ENCODE assay signal across 1 cellular context in genomic region chr6:98843274-98844243, GRCh38.
TF ChIP-seq lines count a peak whose summit lies in the region.

No MANE protein-coding gene starts in this region.

TF ChIP-seq in GM23338, 12 proteins besides CTCF, POLR2A, EP300 and RAD21:
- no peak for TF ChIP-seq ZNF462 (CRISPR knock-in tag; IDR thresholded peaks at IDR 0.05)
- TF ChIP-seq EZH2 (IDR thresholded peaks at IDR 0.05; ENCODE audit: low read depth, unreplicated experiment), result peak; percentile 92
- TF ChIP-seq EZH2phosphoT487 (IDR thresholded peaks at IDR 0.05; ENCODE audit: unreplicated experiment), result peak; percentile 82
